ENCODE assay signal across 19 cellular contexts in the genomic region with DNA sequence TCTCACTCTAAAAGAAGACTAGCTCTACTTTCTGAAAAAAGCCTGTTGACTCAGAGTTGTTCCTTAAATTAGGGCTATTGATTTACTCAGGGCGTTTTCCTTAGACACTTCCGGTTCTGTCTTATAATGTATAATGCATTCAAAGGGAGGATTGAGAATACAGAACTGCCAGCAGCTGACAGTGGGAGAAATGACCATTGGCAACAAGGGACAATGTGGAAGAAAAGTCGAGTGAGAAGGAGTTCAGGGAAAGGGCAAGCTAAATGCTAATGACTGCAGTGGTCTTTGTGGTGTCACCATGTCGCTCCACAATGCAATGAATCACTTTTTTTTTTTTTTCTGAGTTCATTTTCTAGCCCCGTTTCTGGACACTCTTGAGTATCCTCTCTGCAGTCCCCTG.
DNase-seq lines count a peak whose midpoint lies in the region; ATAC-seq, FAIRE-seq and TF ChIP-seq lines count a peak whose summit lies in the region.
"Had no signal": no experiment of that assay in that cellular context is flagged by ENCODE, and none has a peak within 500 bp of the region (broad histone marks: within the 10 kb centered on the region; RNA-seq: fewer than 3 reads in every experiment).

No MANE protein-coding gene starts in this region.

- H3K27ac ChIP-seq in BLaER1 (no peak overlapping the region), astrocyte (ENCODE audit: low read depth, low read length) (no peak overlapping the region), lung (ENCODE audit: low read depth in 1 of 2, low read length in 1 of 2) (peak overlapping the region in 1 of 2 donors; percentile 9)
- H3K27ac ChIP-seq: VCaP had no signal

- H2AFZ ChIP-seq in Loucy (ENCODE audit: low read length), result peak overlapping the region; percentile 58; the same call in 1 of the 2 replicates
- peak overlapping the region; percentile 21 for H2AFZ ChIP-seq in astrocyte (ENCODE audit: low read depth, low read length)

- peaks cover 1% of the 10 kb centered on the region for H3K4me1 Mint-ChIP-seq in astrocyte (ENCODE audit: low read depth, unreplicated experiment)

- H3K9ac ChIP-seq in BLaER1, result no peak overlapping the region
- H3K9ac ChIP-seq in Loucy (ENCODE audit: low read depth, low read length, poor library complexity, severe bottlenecking), result no peak overlapping the region
- no peak overlapping the region for H3K9ac ChIP-seq in astrocyte (ENCODE audit: low read length)

- H3K79me2 ChIP-seq in Loucy (ENCODE audit: insufficient read depth, low read length), result no peaks in the 10 kb centered on the region
- no peaks in the 10 kb centered on the region for H3K79me2 ChIP-seq in astrocyte (ENCODE audit: insufficient read depth, low read length)

- DNase-seq in astrocyte (ENCODE audit: low read depth) (peak; percentile 49), lung (ENCODE audit: low spot score) (no peak), T1000 (lab: John Stamatoyannopoulos, UW) (no peak)
- no peak for DNase-seq in activated naive CD4-positive, alpha-beta T cell treated with anti-CD3 and anti-CD28 coated beads, Interleukin-2, amount 50 U/mL, for 72 hours (ENCODE audit: low spot score in 2 of 2)
- DNase-seq in activated CD8-positive, alpha-beta memory T cell treated with anti-CD3 and anti-CD28 coated beads for 24 hours, result no peak
- DNase-seq: amygdala, foreskin fibroblast, Karpas-422, NCI-H1694 treated with DMSO at 0.1 percent for 48 hours, NCI-H446, retina had no signal

- H3F3A ChIP-seq in Loucy (ENCODE audit: low read depth), result no peaks in the 10 kb centered on the region; the same call in 1 of the 2 replicates

- no peak overlapping the region for H3K27ac Mint-ChIP-seq in astrocyte (ENCODE audit: unreplicated experiment)
- no peak overlapping the region for H3K27ac Mint-ChIP-seq in activated naive CD4-positive, alpha-beta T cell treated with anti-CD3 and anti-CD28 coated beads, Interleukin-2, amount 50 U/mL, for 72 hours
- H3K27ac Mint-ChIP-seq: activated T-helper 17 cell treated with anti-CD3 and anti-CD28 coated beads, Interleukin-2, amount 50 U/mL, for 72 hours; memory B cell had no signal

- H3K4me3 ChIP-seq in BLaER1 (no peak overlapping the region), Loucy (ENCODE audit: low read length, poor library complexity, severe bottlenecking) (no peak overlapping the region), astrocyte (ENCODE audit: insufficient read depth, low read depth, low read length) (no peak overlapping the region), lung (no peak overlapping the region)

- H3K36me3 Mint-ChIP-seq in astrocyte (ENCODE audit: low read depth, unreplicated experiment), result no peaks in the 10 kb centered on the region
- H3K36me3 Mint-ChIP-seq in activated naive CD4-positive, alpha-beta T cell treated with anti-CD3 and anti-CD28 coated beads, Interleukin-2, amount 50 U/mL, for 72 hours, result peaks cover 0 to 8% of the 10 kb centered on the region in 2 donors
- H3K36me3 Mint-ChIP-seq: memory B cell had no signal

- WGBS in lung, 2 donors, result 31 to 44% methylated on average over 5 of the region's 5 CpGs

- H3K4me1 ChIP-seq in BLaER1 (peaks cover 15% of the 10 kb centered on the region), Loucy (ENCODE audit: insufficient read depth, low read length, poor library complexity, severe bottlenecking) (peaks cover 21% of the 10 kb centered on the region), astrocyte (ENCODE audit: insufficient read depth, low read length) (peaks cover 4% of the 10 kb centered on the region), lung (ENCODE audit: control insufficient read depth in 2 of 2, insufficient read depth in 2 of 2, low read length in 2 of 2) (no peaks in the 10 kb centered on the region)

- H3K4me2 ChIP-seq in BLaER1, result peak overlapping the region; percentile 29
- H3K4me2 ChIP-seq in Loucy (ENCODE audit: low read depth, low read length, poor library complexity, severe bottlenecking), result no peak overlapping the region
- peak overlapping the region; percentile 17 for H3K4me2 ChIP-seq in astrocyte (ENCODE audit: low read length)

- ATAC-seq in lung (ENCODE audit: insufficient read depth, low FRiP score) (peak; percentile 32), GM21723 (IDR thresholded peaks at IDR 0.05; ENCODE audit: unreplicated experiment) (no peak)
- no peak for ATAC-seq in activated naive CD4-positive, alpha-beta T cell treated with anti-CD3 and anti-CD28 coated beads, Interleukin-2, amount 50 U/mL, for 72 hours
- ATAC-seq: activated T-helper 17 cell treated with anti-CD3 and anti-CD28 coated beads, Interleukin-2, amount 50 U/mL, for 72 hours; Panc1 had no signal

- H3K9me3 Mint-ChIP-seq in astrocyte (ENCODE audit: unreplicated experiment), result no peaks in the 10 kb centered on the region
- no peaks in the 10 kb centered on the region for H3K9me3 Mint-ChIP-seq in activated naive CD4-positive, alpha-beta T cell treated with anti-CD3 and anti-CD28 coated beads, Interleukin-2, amount 50 U/mL, for 72 hours
- H3K9me3 Mint-ChIP-seq: activated T-helper 17 cell treated with anti-CD3 and anti-CD28 coated beads, Interleukin-2, amount 50 U/mL, for 72 hours; memory B cell had no signal

- H3K36me3 ChIP-seq in BLaER1 (no peaks in the 10 kb centered on the region), Loucy (ENCODE audit: insufficient read depth, low read length) (no peaks in the 10 kb centered on the region), astrocyte (ENCODE audit: insufficient read depth, low read length) (no peaks in the 10 kb centered on the region), lung (ENCODE audit: control insufficient read depth in 2 of 2, insufficient read depth in 2 of 2, low read length in 2 of 2) (no peaks in the 10 kb centered on the region)

- H3K27me3 ChIP-seq in BLaER1 (no peaks in the 10 kb centered on the region), Loucy (ENCODE audit: insufficient read depth, low read length, poor library complexity, severe bottlenecking) (no peaks in the 10 kb centered on the region), astrocyte (ENCODE audit: insufficient read depth, low read length) (no peaks in the 10 kb centered on the region), lung (ENCODE audit: control insufficient read depth, insufficient read depth) (no peaks in the 10 kb centered on the region)

- TF ChIP-seq CTCF in Loucy (conservative IDR thresholded peaks at IDR 0.05; ENCODE audit: low read length) (no peak), astrocyte (IDR thresholded peaks at IDR 0.05; ENCODE audit: insufficient read depth, low read depth, low read length) (no peak), lung (IDR thresholded peaks at IDR 0.05; ENCODE audit: control extremely low read depth, extremely low read depth) (no peak)

- FAIRE-seq in astrocyte (lab: Jason Lieb, UNC), result no peak
- FAIRE-seq: D721Med had no signal

- H3K9me2 ChIP-seq in Loucy (replicated peaks; ENCODE audit: low read depth, low read length), result no peaks in the 10 kb centered on the region

- H4K20me1 ChIP-seq in BLaER1 (no peaks in the 10 kb centered on the region), Loucy (ENCODE audit: insufficient read depth, low read length, poor library complexity, severe bottlenecking) (no peaks in the 10 kb centered on the region), astrocyte (ENCODE audit: insufficient read depth, low read length) (no peaks in the 10 kb centered on the region)

- H3K9me3 ChIP-seq in BLaER1 (no peaks in the 10 kb centered on the region), Loucy (ENCODE audit: insufficient read depth, low read depth, low read length) (no peaks in the 10 kb centered on the region), astrocyte (ENCODE audit: insufficient read depth, low read depth, low read length) (no peaks in the 10 kb centered on the region), lung (ENCODE audit: control insufficient read depth in 2 of 2, insufficient read depth in 1 of 2, low read length in 1 of 2) (no peaks in the 10 kb centered on the region)

- H3K4me3 Mint-ChIP-seq in astrocyte (ENCODE audit: unreplicated experiment), result no peak overlapping the region
- H3K4me3 Mint-ChIP-seq: activated T-helper 17 cell treated with anti-CD3 and anti-CD28 coated beads, Interleukin-2, amount 50 U/mL, for 72 hours; memory B cell had no signal

- no peaks in the 10 kb centered on the region for H3K27me3 Mint-ChIP-seq in astrocyte (ENCODE audit: low read depth, unreplicated experiment)
